8 cellular contexts compared by ENCODE assay signal in genomic region chr16:73019456-73020362, GRCh38. TPM values are rescaled to one million over a fixed set of nuclear protein-coding genes. Genes with fewer than 3 reads are reported as not detected.
DNase-seq lines count a peak whose midpoint lies in the region; ATAC-seq and TF ChIP-seq lines count a peak whose summit lies in the region.
"Had no signal": no experiment of that assay in that cellular context is flagged by ENCODE, and none has a peak within 500 bp of the region (broad histone marks: within the 10 kb centered on the region; RNA-seq: fewer than 3 reads in every experiment).

No MANE protein-coding gene starts in this region.

- H3K9me1 ChIP-seq in IMR-90 (ENCODE audit: insufficient read depth, low read length): peaks cover 23% of the 10 kb centered on the region

- peak overlapping the region; percentile 48 for H3K56ac ChIP-seq in IMR-90 (ENCODE audit: extremely low read depth, insufficient read depth, low read length)

- H2AK9ac ChIP-seq in IMR-90 (replicated peaks; ENCODE audit: low read depth, low read length, poor library complexity): peak overlapping the region; percentile 7

- H4K91ac ChIP-seq in IMR-90 (ENCODE audit: insufficient read depth, low read depth, low read length): peak overlapping the region; percentile 70

- peak overlapping the region; percentile 71 for H3K4me2 ChIP-seq in IMR-90 (ENCODE audit: low read depth, low read length)
- peak overlapping the region; percentile 52 for H3K4me2 ChIP-seq in hepatocyte

- peak overlapping the region; percentile 48 for H2BK120ac ChIP-seq in IMR-90 (ENCODE audit: low read depth, low read length)

- H4K20me1 ChIP-seq in IMR-90 (ENCODE audit: insufficient read depth, low read length): peaks cover 69% of the 10 kb centered on the region
- H4K20me1 ChIP-seq in hepatocyte (ENCODE audit: insufficient read depth, poor library complexity, severe bottlenecking): peaks cover 25% of the 10 kb centered on the region

- ATAC-seq in IMR-90 (ENCODE audit: low read depth) (peak; percentile 90), thoracic aorta (ENCODE audit: insufficient number of reproducible peaks, low FRiP score, low read depth) (peak; percentile 56), WTC11 (no peak), natural killer cell (no peak)

- 4% methylated on average over 5 of the region's 19 CpGs; no CpG with 5 or more reads in 1 of the 2 experiments for WGBS in IMR-90 (ENCODE audit: extremely low coverage in 2 of 2, insufficient read length in 1 of 2), 2 experiments
- 57% methylated on average over 19 of the region's 19 CpGs for WGBS in hepatocyte (ENCODE audit: low lambda C conversion rate, missing lambda C conversion rate)

- peak overlapping the region; percentile 51 for H2BK20ac ChIP-seq in IMR-90 (ENCODE audit: low read depth, low read length)

- H3K4me3 ChIP-seq in IMR-90 (ENCODE audit: insufficient read depth, low read depth, low read length) (no peak overlapping the region), hepatocyte (no peak overlapping the region), thoracic aorta (peak overlapping the region; percentile 28)

- peaks cover 18% of the 10 kb centered on the region for H3K4me1 ChIP-seq in IMR-90 (ENCODE audit: control insufficient read depth, insufficient read depth, low read length)
- H3K4me1 ChIP-seq in hepatocyte (ENCODE audit: insufficient read depth): peaks cover 38% of the 10 kb centered on the region
- peaks cover 49 to 88% of the 10 kb centered on the region in 2 donors for H3K4me1 ChIP-seq in thoracic aorta (ENCODE audit: control insufficient read depth in 1 of 2, low read depth in 2 of 2)

- peak overlapping the region; percentile 41 for H3K14ac ChIP-seq in IMR-90 (replicated peaks; ENCODE audit: low read depth, low read length)

- DNase-seq in IMR-90 (peak; percentile 89), astrocyte of the hippocampus (ENCODE audit: low read depth, low spot score) (peak; percentile 78), hepatocyte (ENCODE audit: low spot score) (peak; percentile 47), thoracic aorta (ENCODE audit: low spot score) (no peak), WTC11 (ENCODE audit: low spot score) (no peak), natural killer cell (no peak)
- no peak for DNase-seq in stimulated activated CD8-positive, alpha-beta memory T cell treated with anti-CD3 and anti-CD28 coated beads, Interleukin-4, amount 100 ng/mL, for 48 hours
- DNase-seq: glutamatergic neuron had no signal

- H3K36me3 ChIP-seq in IMR-90 (ENCODE audit: control insufficient read depth, insufficient read depth, low read length): no peaks in the 10 kb centered on the region
- H3K36me3 ChIP-seq in hepatocyte (replicated peaks; ENCODE audit: insufficient read depth, low read depth): no peaks in the 10 kb centered on the region
- no peaks in the 10 kb centered on the region for H3K36me3 ChIP-seq in thoracic aorta

- H4K8ac ChIP-seq in IMR-90 (ENCODE audit: low read depth in 2 of 2, low read length in 2 of 2): peak overlapping the region; percentile 24 to 32; a peak in 3 of 4 replicates

- no peaks in the 10 kb centered on the region for H3K9me2 ChIP-seq in hepatocyte (replicated peaks; ENCODE audit: insufficient read depth)

- H3K4me1 Mint-ChIP-seq in WTC11 (peaks cover 28% of the 10 kb centered on the region), natural killer cell (peaks cover 0 to 18% of the 10 kb centered on the region in 2 donors)

- peaks cover 41 to 95% of the 10 kb centered on the region in 2 experiments for H3K79me1 ChIP-seq in IMR-90 (ENCODE audit: low read depth in 1 of 2, low read length in 2 of 2)

- H3K27me3 Mint-ChIP-seq in WTC11 (ENCODE audit: low read depth) (peaks cover 51% of the 10 kb centered on the region), natural killer cell (ENCODE audit: low read depth in 2 of 2) (no peaks in the 10 kb centered on the region)

- no peaks in the 10 kb centered on the region for H3K9me3 Mint-ChIP-seq in WTC11
- H3K9me3 Mint-ChIP-seq in natural killer cell: no peaks in the 10 kb centered on the region

- H3K4me3 Mint-ChIP-seq in WTC11 (no peak overlapping the region), natural killer cell (no peak overlapping the region)

- H3K27ac Mint-ChIP-seq in WTC11 (no peak overlapping the region), natural killer cell (no peak overlapping the region)

- CTCF ChIA-PET in IMR-90 (lab: Yijun Ruan, JAX) (interaction anchor here (0.6 kb wide), 2 partner anchors 8 to 1237 kb away, joined by 3 read pairs; no protein-coding TSS in a partner anchor), WTC11 (lab: Charles Lee) (interaction anchor here (1.5 kb wide), 1 partner anchor 8 kb away, joined by 4 read pairs; no protein-coding TSS in a partner anchor)

- peak overlapping the region; percentile 89; the same call in 1 of the 2 replicates for H2AK5ac ChIP-seq in IMR-90 (ENCODE audit: low read depth, low read length)

- 0 out of 2 replicates have a peak, but pooled peaks have one; percentile 15 for TF ChIP-seq POLR2A in IMR-90 (IDR thresholded peaks at IDR 0.05; ENCODE audit: low read depth, low read length)

- H3K18ac ChIP-seq in IMR-90 (ENCODE audit: low read depth, low read length): peak overlapping the region; percentile 53

- 0 out of 2 replicates have a peak overlapping the region, but pooled peaks have one; percentile 2 for H3K9ac ChIP-seq in IMR-90 (ENCODE audit: low read depth, low read length)

- BruUV-seq in IMR-90 (replicated peaks; lab: Mats Ljungman, UMichigan): no TSS peak

- TF ChIP-seq RAD21 in IMR-90 (IDR thresholded peaks at IDR 0.05; ENCODE audit: low read length): peak; percentile 23; the same call in 1 of the 2 replicates

- peaks cover 93% of the 10 kb centered on the region for H3K79me2 ChIP-seq in hepatocyte

- H3K27me3 ChIP-seq in IMR-90 (ENCODE audit: control insufficient read depth, insufficient read depth, low read length) (no peaks in the 10 kb centered on the region), hepatocyte (no peaks in the 10 kb centered on the region), thoracic aorta (replicated peaks; ENCODE audit: insufficient read depth) (no peaks in the 10 kb centered on the region)

- H2BK15ac ChIP-seq in IMR-90 (ENCODE audit: low read depth, low read length): peak overlapping the region; percentile 65; the same call in 2 of the 3 replicates

- POLR2A ChIA-PET in IMR-90 (lab: Charles Lee; ENCODE audit: unreplicated experiment): no interaction called here
- POLR2A ChIA-PET in WTC11 (lab: Charles Lee): no interaction called here

- peak overlapping the region; percentile 44 for H2BK5ac ChIP-seq in IMR-90 (ENCODE audit: low read depth, low read length, poor library complexity, severe bottlenecking)

- H3K36me3 Mint-ChIP-seq in WTC11 (no peaks in the 10 kb centered on the region), natural killer cell (no peaks in the 10 kb centered on the region)

- no peak for TF ChIP-seq CTCF in IMR-90 (conservative IDR thresholded peaks at IDR 0.05; ENCODE audit: low read depth, low read length)
- TF ChIP-seq CTCF in hepatocyte (IDR thresholded peaks at IDR 0.05; ENCODE audit: poor library complexity): no peak
- TF ChIP-seq CTCF in thoracic aorta (IDR thresholded peaks at IDR 0.05): no peak
- no peak for TF ChIP-seq CTCF in WTC11 (IDR thresholded peaks at IDR 0.05)
- TF ChIP-seq CTCF in natural killer cell (IDR thresholded peaks at IDR 0.05): no peak

- H3K9me3 ChIP-seq in IMR-90 (ENCODE audit: control insufficient read depth, insufficient read depth, low read length): no peaks in the 10 kb centered on the region
- no peaks in the 10 kb centered on the region for H3K9me3 ChIP-seq in hepatocyte (ENCODE audit: low read depth)
- no peaks in the 10 kb centered on the region for H3K9me3 ChIP-seq in thoracic aorta

- in situ Hi-C loops in IMR-90 (cut with MboI; ENCODE audit: low sequenced_read_pairs): no loop called here

- H3K27ac ChIP-seq in IMR-90 (ENCODE audit: insufficient read depth, low read length) (peak overlapping the region; percentile 48), hepatocyte (peak overlapping the region; percentile 33), thoracic aorta (peak overlapping the region; percentile 54 to 62)

- dilution Hi-C loops in IMR-90 (cut with HindIII; ENCODE audit: low sequenced_read_pairs, unreplicated experiment): no loop called here

- peak overlapping the region; percentile 47 for H3K4ac ChIP-seq in IMR-90 (ENCODE audit: low read depth, low read length)

- peak overlapping the region; percentile 80 for H3K23ac ChIP-seq in IMR-90 (ENCODE audit: low read depth, low read length)

- H2AFZ ChIP-seq in IMR-90 (replicated peaks; ENCODE audit: low read length, poor library complexity) (peak overlapping the region; percentile 68), hepatocyte (no peak overlapping the region)

- intact Hi-C loops in IMR-90 (cut with micrococcal nuclease) (no loop called here), natural killer cell (cut with micrococcal nuclease) (no loop called here)

- H4K5ac ChIP-seq in IMR-90 (ENCODE audit: low read depth, low read length): peak overlapping the region; percentile 10; the same call in 1 of the 2 replicates

TF ChIP-seq in IMR-90, 13 proteins besides CTCF, POLR2A, EP300 and RAD21 (continues in another document):
- TF ChIP-seq RCOR1 (IDR thresholded peaks at IDR 0.05; ENCODE audit: insufficient replicate concordance, low read length) (peak; percentile 46), NFE2L2 (IDR thresholded peaks at IDR 0.05; ENCODE audit: low read depth, low read length) (no peak), MAZ (IDR thresholded peaks at IDR 0.05; ENCODE audit: borderline replicate concordance, low read depth, low read length) (0 out of 2 replicates have a peak, but pooled peaks have one; percentile 13)

TF ChIP-seq in WTC11, 78 proteins besides CTCF, POLR2A, EP300 and RAD21 (continues in another document):
- no peak for TF ChIP-seq ZNF138 (CRISPR knock-in tag; conservative IDR thresholded peaks at IDR 0.05)
- TF ChIP-seq ZNF396 (CRISPR knock-in tag; IDR thresholded peaks at IDR 0.05; ENCODE audit: borderline replicate concordance): no peak
- no peak for TF ChIP-seq ATF1 (CRISPR knock-in tag; IDR thresholded peaks at IDR 0.05)
- no peak for TF ChIP-seq MXD4 (CRISPR knock-in tag; IDR thresholded peaks at IDR 0.05; ENCODE audit: borderline replicate concordance)

RNA-seq across cellular contexts. Expression of gene ZFHX3, which starts 28.2 kb away (rescaled TPM):
- total RNA-seq in IMR-90 (2012; rRNA removed) (1.4 and 2.2 TPM in 2 replicates), hepatocyte (11.5 and 11.6 TPM in 2 replicates), thoracic aorta (10 to 100 TPM; 57.7 to 70.1 TPM), WTC11 (2021) (2.7 to 5.7 TPM (median 3.1 TPM) in 3 replicates), natural killer cell (1 to 10 TPM; 5.8 to 7.8 (median 7.5) TPM)
- polyA plus RNA-seq in IMR-90 (2012; rRNA removed) (1.7 and 2.0 TPM in 2 replicates), hepatocyte (6.4 and 10.9 TPM in 2 replicates)
- polyA plus RNA-seq in IMR-90 (2012; cell fraction: cytosol; rRNA removed): 0.78 and 1.1 TPM in 2 replicates
- 1.9 and 2.8 TPM in 2 replicates for polyA plus RNA-seq in IMR-90 (2012; cell fraction: nucleus; rRNA removed; ENCODE audit: low replicate concordance)

Comparison
In these comparisons a context has a peak if more than half of its experiments do, and no peak if none do; other contexts are left out.
1. ATAC-seq: peak in IMR-90 (single experiment) and thoracic aorta (single experiment); none in WTC11 (single experiment) and natural killer cell (0 of 3).
2. DNase-seq: peak in IMR-90 (single experiment), astrocyte of the hippocampus (single experiment) and hepatocyte (single experiment); none in thoracic aorta (single experiment), stimulated activated CD8-positive, alpha-beta memory T cell treated with anti-CD3 and anti-CD28 coated beads, Interleukin-4, amount 100 ng/mL, for 48 hours (single experiment), WTC11 (single experiment) and natural killer cell (single experiment).
3. Peak in every context shown above with its lines, with median percentiles within 50 percentile points of each other: H3K27ac ChIP-seq.